In genomic region chr2:158926478-158926948, GRCh38 we compare ENCODE assay signal across 11 cellular contexts. TPM values are rescaled to one million over a fixed set of nuclear protein-coding genes. Genes with fewer than 3 reads are reported as not detected.
A peak's percentile ranks its signal among the peaks of the same experiment; 100 is the strongest.
DNase-seq lines count a peak whose midpoint lies in the region; ATAC-seq and TF ChIP-seq lines count a peak whose summit lies in the region.
"Had no signal": no experiment of that assay in that cellular context is flagged by ENCODE, and none has a peak within 500 bp of the region (broad histone marks: within the 10 kb centered on the region; RNA-seq: fewer than 3 reads in every experiment).

No MANE protein-coding gene starts in this region.

- DNase-seq in HFFc6: peak; percentile 60
- DNase-seq in foreskin fibroblast: peak; percentile 61 to 79
- DNase-seq in iPS-NIHi7 (ENCODE audit: extremely low spot score): no peak
- no peak for DNase-seq in NCI-H1417 treated with DMSO at 0.1 percent for 48 hours (lab: John Stamatoyannopoulos, UW)
- DNase-seq in GM13977 (ENCODE audit: low spot score): no peak
- DNase-seq in suprapubic skin (ENCODE audit: low spot score in 2 of 2): no peak
- DNase-seq: COR-L47; stimulated activated CD4-positive, alpha-beta T cell treated with anti-CD3 and anti-CD28 coated beads, Interleukin-15, amount 100 ng/mL, for 24 hours had no signal

- H3K4me2 ChIP-seq in BLaER1 treated with 17β-estradiol and CSF1 and Interleukin-3, amounts not matched to agents 10 nM and 100 nM: peak overlapping the region; percentile 16 to 71 (median 51); a peak in 20 of 22 replicates

- peaks cover 20 to 40% (median 35%) of the 10 kb centered on the region in 11 experiments for H3K9me3 ChIP-seq in BLaER1 treated with 17β-estradiol and CSF1 and Interleukin-3, amounts not matched to agents 10 nM and 100 nM (replicated peaks in 1 of 11)
- H3K9me3 ChIP-seq in suprapubic skin: no peaks in the 10 kb centered on the region
- H3K9me3 ChIP-seq: thoracic aorta had no signal

- no peak for TF ChIP-seq POLR2A in suprapubic skin (IDR thresholded peaks at IDR 0.05)

- H3K27ac ChIP-seq in BLaER1 treated with 17β-estradiol and CSF1 and Interleukin-3, amounts not matched to agents 10 nM and 100 nM: no peak overlapping the region
- no peak overlapping the region for H3K27ac ChIP-seq in suprapubic skin
- H3K27ac ChIP-seq: thoracic aorta had no signal

- H3K36me3 Mint-ChIP-seq in HFFc6 (ENCODE audit: low read depth): no peaks in the 10 kb centered on the region

- H3K4me3 ChIP-seq in BLaER1 treated with 17β-estradiol and CSF1 and Interleukin-3, amounts not matched to agents 10 nM and 100 nM: no peak overlapping the region
- no peak overlapping the region for H3K4me3 ChIP-seq in foreskin fibroblast (ENCODE audit: low read depth in 1 of 2, low read length in 2 of 2)
- H3K4me3 ChIP-seq in suprapubic skin: no peak overlapping the region
- H3K4me3 ChIP-seq: thoracic aorta had no signal

- H3K4me1 Mint-ChIP-seq in HFFc6 (ENCODE audit: low read depth): peaks cover 45% of the 10 kb centered on the region

- H3K4me1 ChIP-seq in BLaER1 treated with 17β-estradiol and CSF1 and Interleukin-3, amounts not matched to agents 10 nM and 100 nM: peaks cover 7 to 28% (median 21%) of the 10 kb centered on the region in 10 experiments; a peak in 19 of 20 replicates
- H3K4me1 ChIP-seq in suprapubic skin: no peaks in the 10 kb centered on the region

- H4K20me1 ChIP-seq in BLaER1 treated with 17β-estradiol and CSF1 and Interleukin-3, amounts not matched to agents 10 nM and 100 nM: no peaks in the 10 kb centered on the region

- H3K9me3 Mint-ChIP-seq in HFFc6: no peaks in the 10 kb centered on the region

- no peaks in the 10 kb centered on the region for H3K36me3 ChIP-seq in BLaER1 treated with 17β-estradiol and CSF1 and Interleukin-3, amounts not matched to agents 10 nM and 100 nM
- no peaks in the 10 kb centered on the region for H3K36me3 ChIP-seq in suprapubic skin
- H3K36me3 ChIP-seq: thoracic aorta had no signal

- H3K27me3 Mint-ChIP-seq in HFFc6 (ENCODE audit: insufficient read depth): no peaks in the 10 kb centered on the region

- TF ChIP-seq CTCF in HFFc6 (IDR thresholded peaks at IDR 0.05): no peak
- no peak for TF ChIP-seq CTCF in foreskin fibroblast (IDR thresholded peaks at IDR 0.05; ENCODE audit: low read depth, low read length)
- TF ChIP-seq CTCF in GM13977 (IDR thresholded peaks at IDR 0.05; ENCODE audit: extremely low read depth, insufficient read depth, missing control alignments): no peak
- TF ChIP-seq CTCF in suprapubic skin (IDR thresholded peaks at IDR 0.05): no peak

- 87% methylated on average over 8 of the region's 8 CpGs for WGBS in suprapubic skin

- no peak for TF ChIP-seq EP300 in suprapubic skin (IDR thresholded peaks at IDR 0.05)

- no peaks in the 10 kb centered on the region for H3K27me3 ChIP-seq in BLaER1 treated with 17β-estradiol and CSF1 and Interleukin-3, amounts not matched to agents 10 nM and 100 nM
- no peaks in the 10 kb centered on the region for H3K27me3 ChIP-seq in suprapubic skin

- peak; percentile 69 for ATAC-seq in SK-N-SH treated with all-trans-retinoic acid at 6 μM for 48 hours

- 0 out of 22 replicates have a peak overlapping the region, but pooled peaks of 1 of the 11 experiments have one; percentile 4 for H3K9ac ChIP-seq in BLaER1 treated with 17β-estradiol and CSF1 and Interleukin-3, amounts not matched to agents 10 nM and 100 nM

- H3K27ac Mint-ChIP-seq in HFFc6: peak overlapping the region; percentile 48

- in situ Hi-C loops in GM13977 (cut with MboI; ENCODE audit: low pct_unique_long_range_greater_than_20kb, low sequenced_read_pairs, unreplicated experiment): no loop called here

- H3K4me3 Mint-ChIP-seq in HFFc6: peak overlapping the region; percentile 69

TF ChIP-seq in SK-N-SH treated with all-trans-retinoic acid at 6 μM for 48 hours, 23 proteins besides CTCF, POLR2A, EP300 and RAD21 (continues in another document):
- TF ChIP-seq OSR1 (CRISPR knock-in tag; IDR thresholded peaks at IDR 0.05): no peak
- no peak for TF ChIP-seq CSRNP3 (CRISPR knock-in tag; IDR thresholded peaks at IDR 0.05)
- TF ChIP-seq ARNTL (CRISPR knock-in tag; IDR thresholded peaks at IDR 0.05; ENCODE audit: borderline replicate concordance, low read depth): no peak
- TF ChIP-seq CREB5 (CRISPR knock-in tag; IDR thresholded peaks at IDR 0.05; ENCODE audit: low read depth): no peak
- no peak for TF ChIP-seq POU6F1 (CRISPR knock-in tag; IDR thresholded peaks at IDR 0.05; ENCODE audit: borderline replicate concordance, low read depth)
- TF ChIP-seq ESRRG (CRISPR knock-in tag; IDR thresholded peaks at IDR 0.05): no peak
- no peak for TF ChIP-seq ZC3H10 (CRISPR knock-in tag; IDR thresholded peaks at IDR 0.05)
- no peak for TF ChIP-seq PATZ1 (CRISPR knock-in tag; IDR thresholded peaks at IDR 0.05; ENCODE audit: borderline replicate concordance)
- TF ChIP-seq ZNF70 (CRISPR knock-in tag; IDR thresholded peaks at IDR 0.05): no peak
- TF ChIP-seq ISL1 (CRISPR knock-in tag; IDR thresholded peaks at IDR 0.05): no peak
- no peak for TF ChIP-seq GLIS3 (CRISPR knock-in tag; IDR thresholded peaks at IDR 0.05)
- TF ChIP-seq ZNF8 (CRISPR knock-in tag; IDR thresholded peaks at IDR 0.05): no peak
- no peak for TF ChIP-seq ZFP3 (CRISPR knock-in tag; IDR thresholded peaks at IDR 0.05)
- TF ChIP-seq RARB (CRISPR knock-in tag; IDR thresholded peaks at IDR 0.05): no peak
- no peak for TF ChIP-seq PPARA (CRISPR knock-in tag; IDR thresholded peaks at IDR 0.05; ENCODE audit: borderline replicate concordance)

RNA-seq across cellular contexts. Expression of gene TANC1, which starts 41.9 kb away (rescaled TPM):
- 10 to 100 TPM; 22.4 to 27.7 (median 23.1) TPM for total RNA-seq in HFFc6 (2021; fragmentation: NEBNext Ultra II Directional; extraction: Animal tissue kit (Norgen Biotek cat#: 25700))
- 100 to 1,000 TPM in 2 of 4 donors, 10 to 100 TPM in 2; 57.6 to 260 (median 88.3) TPM for total RNA-seq in suprapubic skin

Comparison
In these comparisons a context has a peak if more than half of its experiments do, and no peak if none do; other contexts are left out.
1. DNase-seq: peak in HFFc6 (single experiment) and foreskin fibroblast (2 of 2); none in iPS-NIHi7 (single experiment), NCI-H1417 treated with DMSO at 0.1 percent for 48 hours (single experiment), GM13977 (single experiment) and suprapubic skin (0 of 2).